Comparison of ENCODE assay signal across 24 cellular contexts in the genomic region with DNA sequence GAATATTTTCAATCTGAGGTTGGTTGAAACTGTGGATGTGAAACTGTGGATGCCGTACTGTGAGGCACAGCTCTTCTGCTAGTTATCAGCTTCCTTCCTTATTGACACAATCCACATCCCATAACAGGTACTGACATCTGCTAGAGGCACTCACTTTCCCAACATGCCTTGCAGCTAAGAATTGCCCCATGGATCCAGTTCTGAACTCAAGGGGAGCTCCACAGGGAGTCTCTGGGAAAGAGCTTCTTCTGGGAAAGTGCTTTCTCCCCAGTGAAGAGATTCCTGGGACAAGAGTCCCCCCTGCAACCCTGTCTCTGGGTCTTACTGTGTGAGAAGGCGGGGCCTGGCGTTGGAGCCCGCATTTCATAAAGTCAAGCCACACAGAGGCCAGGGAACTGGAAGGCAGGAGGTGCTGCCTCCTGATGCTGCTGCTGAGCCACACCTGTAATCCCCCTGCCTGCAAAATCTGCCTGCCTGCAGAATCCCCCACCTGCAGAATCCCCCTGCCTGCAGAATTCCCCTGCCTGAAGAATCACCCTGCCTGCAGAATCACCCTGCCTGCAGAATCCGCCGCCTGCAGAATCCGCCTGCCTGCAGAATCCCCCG.
"Had no signal": no experiment of that assay in that cellular context is flagged by ENCODE, and none has a peak within 500 bp of the region (broad histone marks: within the 10 kb centered on the region; RNA-seq: fewer than 3 reads in every experiment).

No MANE protein-coding gene starts in this region.

- H3K27me3 ChIP-seq: brain microvascular endothelial cell, cardiac muscle cell had no signal

- H3K4me3 Mint-ChIP-seq: activated CD4-positive, alpha-beta memory T cell treated with anti-CD3 and anti-CD28 coated beads, Interleukin-2, amount 10 ng/mL, durations not matched to agents 7 days and 5 days; activated CD4-positive, alpha-beta T cell treated with anti-CD3 and anti-CD28 coated beads, Interleukin-2, amount 10 ng/mL, durations not matched to agents 7 days and 5 days; activated naive CD4-positive, alpha-beta T cell treated with anti-CD3 and anti-CD28 coated beads for 36 hours; activated naive CD8-positive, alpha-beta T cell; activated T-helper 17 cell treated with anti-CD3 and anti-CD28 coated beads, Interleukin-2, amount 50 U/mL, for 72 hours; T-cell had no signal

- DNase-seq: activated CD4-positive, alpha-beta memory T cell treated with anti-CD3 and anti-CD28 coated beads, Interleukin-2, amount 10 ng/mL, durations not matched to agents 7 days and 5 days; activated CD4-positive, alpha-beta T cell treated with anti-CD3 and anti-CD28 coated beads, Interleukin-2, amount 10 ng/mL, durations not matched to agents 7 days and 5 days; activated CD4-positive, CD25-positive, alpha-beta regulatory T cell; activated gamma-delta T cell; activated naive CD4-positive, alpha-beta T cell treated with anti-CD3 and anti-CD28 coated beads for 36 hours; activated T-cell treated with anti-CD3 and anti-CD28 coated beads for 4 hours; activated T-cell treated with anti-CD3 and anti-CD28 coated beads, Interleukin-2, amount 50 U/mL, for 48 hours; cerebellar nuclear complex; MV-4-11; NCI-H1092 treated with DMSO at 0.1 percent for 48 hours; NCI-H1417 treated with DMSO at 0.1 percent for 48 hours; NCI-H1694; NCI-H2029 treated with DMSO at 0.1 percent for 48 hours; NCI-H446 treated with DMSO at 0.1 percent for 48 hours; NCI-H524 treated with DMSO at 0.1 percent for 48 hours; NCI-H748 treated with DMSO at 0.1 percent for 48 hours; T-cell; T-helper 2 cell had no signal

- H3K27ac ChIP-seq: brain microvascular endothelial cell, cardiac muscle cell, SK-N-MC had no signal

- H3K9me3 Mint-ChIP-seq: activated CD4-positive, alpha-beta memory T cell treated with anti-CD3 and anti-CD28 coated beads, Interleukin-2, amount 10 ng/mL, durations not matched to agents 7 days and 5 days; activated CD4-positive, alpha-beta T cell treated with anti-CD3 and anti-CD28 coated beads, Interleukin-2, amount 10 ng/mL, durations not matched to agents 7 days and 5 days; activated naive CD4-positive, alpha-beta T cell treated with anti-CD3 and anti-CD28 coated beads for 36 hours; activated T-helper 17 cell treated with anti-CD3 and anti-CD28 coated beads, Interleukin-2, amount 50 U/mL, for 72 hours had no signal

- ATAC-seq: activated T-helper 17 cell treated with anti-CD3 and anti-CD28 coated beads, Interleukin-2, amount 50 U/mL, for 72 hours; T-cell had no signal

- H3K27ac Mint-ChIP-seq: activated CD4-positive, alpha-beta memory T cell treated with anti-CD3 and anti-CD28 coated beads, Interleukin-2, amount 10 ng/mL, durations not matched to agents 7 days and 5 days; activated CD4-positive, alpha-beta T cell treated with anti-CD3 and anti-CD28 coated beads, Interleukin-2, amount 10 ng/mL, durations not matched to agents 7 days and 5 days; activated naive CD4-positive, alpha-beta T cell treated with anti-CD3 and anti-CD28 coated beads for 36 hours; activated naive CD8-positive, alpha-beta T cell; activated T-helper 17 cell treated with anti-CD3 and anti-CD28 coated beads, Interleukin-2, amount 50 U/mL, for 72 hours; T-cell had no signal

- H3K36me3 ChIP-seq: brain microvascular endothelial cell, cardiac muscle cell, MG63 had no signal

- H3K36me3 Mint-ChIP-seq: activated naive CD8-positive, alpha-beta T cell; T-cell had no signal

- H3K4me3 ChIP-seq: cardiac muscle cell, MG63, SK-N-MC had no signal

- H3K9me3 ChIP-seq: MG63 had no signal

- H3K4me1 Mint-ChIP-seq: activated CD4-positive, alpha-beta memory T cell treated with anti-CD3 and anti-CD28 coated beads, Interleukin-2, amount 10 ng/mL, durations not matched to agents 7 days and 5 days; activated CD4-positive, alpha-beta T cell treated with anti-CD3 and anti-CD28 coated beads, Interleukin-2, amount 10 ng/mL, durations not matched to agents 7 days and 5 days; activated T-helper 17 cell treated with anti-CD3 and anti-CD28 coated beads, Interleukin-2, amount 50 U/mL, for 72 hours had no signal
